ENCODE assay signal across 1 cellular context in the genomic region with DNA sequence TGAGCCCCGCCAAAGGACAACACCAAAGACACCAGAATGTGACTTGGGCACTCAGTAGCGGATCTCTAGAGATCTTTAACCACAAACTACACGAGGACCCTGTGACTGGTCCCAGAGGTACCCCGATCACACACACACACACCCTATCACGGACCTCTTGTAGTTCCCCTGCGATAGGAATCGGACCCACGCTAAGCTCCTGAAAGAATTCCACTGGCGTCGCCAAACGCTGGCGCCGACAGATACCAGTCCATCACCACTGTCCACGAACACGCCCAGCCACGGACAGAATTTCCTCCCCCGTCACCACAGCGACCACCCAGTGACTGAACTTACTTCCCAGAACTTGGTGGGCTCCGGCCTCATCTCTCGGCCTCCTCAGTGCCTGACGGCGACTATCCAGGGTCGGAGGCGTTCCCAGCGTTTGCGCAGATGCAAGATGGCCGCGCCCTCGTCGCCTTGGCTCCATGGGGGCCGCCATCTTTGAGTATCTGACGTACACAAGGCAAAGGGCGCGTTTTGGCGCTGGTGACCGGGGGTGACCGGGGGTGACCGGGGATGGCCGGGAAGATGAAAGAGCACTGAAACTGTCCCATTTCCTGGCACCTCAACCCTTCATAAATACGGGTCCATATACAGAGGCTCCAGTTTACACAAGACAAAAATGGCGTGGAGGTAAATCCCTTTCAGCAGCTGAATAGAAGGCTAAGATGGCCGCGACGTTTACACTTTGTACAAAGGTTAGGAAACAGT.
TF ChIP-seq lines count a peak whose summit lies in the region.

A gene (minus strand): TSS at position 407 of the 753 bp plus-strand sequence. CDS start 4,500 bp downstream, outside the sequence.

TF ChIP-seq in GM12878, 131 proteins besides CTCF, POLR2A, EP300 and RAD21 (continued from another document):
- TF ChIP-seq, protein P1, sequence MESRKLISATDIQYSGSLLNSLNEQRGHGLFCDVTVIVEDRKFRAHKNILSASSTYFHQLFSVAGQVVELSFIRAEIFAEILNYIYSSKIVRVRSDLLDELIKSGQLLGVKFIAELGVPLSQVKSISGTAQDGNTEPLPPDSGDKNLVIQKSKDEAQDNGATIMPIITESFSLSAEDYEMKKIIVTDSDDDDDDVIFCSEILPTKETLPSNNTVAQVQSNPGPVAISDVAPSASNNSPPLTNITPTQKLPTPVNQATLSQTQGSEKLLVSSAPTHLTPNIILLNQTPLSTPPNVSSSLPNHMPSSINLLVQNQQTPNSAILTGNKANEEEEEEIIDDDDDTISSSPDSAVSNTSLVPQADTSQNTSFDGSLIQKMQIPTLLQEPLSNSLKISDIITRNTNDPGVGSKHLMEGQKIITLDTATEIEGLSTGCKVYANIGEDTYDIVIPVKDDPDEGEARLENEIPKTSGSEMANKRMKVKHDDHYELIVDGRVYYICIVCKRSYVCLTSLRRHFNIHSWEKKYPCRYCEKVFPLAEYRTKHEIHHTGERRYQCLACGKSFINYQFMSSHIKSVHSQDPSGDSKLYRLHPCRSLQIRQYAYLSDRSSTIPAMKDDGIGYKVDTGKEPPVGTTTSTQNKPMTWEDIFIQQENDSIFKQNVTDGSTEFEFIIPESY (IDR thresholded peaks at IDR 0.05): 0 out of 2 replicates have a peak, but pooled peaks have one; percentile 6
- TF ChIP-seq, protein P2, sequence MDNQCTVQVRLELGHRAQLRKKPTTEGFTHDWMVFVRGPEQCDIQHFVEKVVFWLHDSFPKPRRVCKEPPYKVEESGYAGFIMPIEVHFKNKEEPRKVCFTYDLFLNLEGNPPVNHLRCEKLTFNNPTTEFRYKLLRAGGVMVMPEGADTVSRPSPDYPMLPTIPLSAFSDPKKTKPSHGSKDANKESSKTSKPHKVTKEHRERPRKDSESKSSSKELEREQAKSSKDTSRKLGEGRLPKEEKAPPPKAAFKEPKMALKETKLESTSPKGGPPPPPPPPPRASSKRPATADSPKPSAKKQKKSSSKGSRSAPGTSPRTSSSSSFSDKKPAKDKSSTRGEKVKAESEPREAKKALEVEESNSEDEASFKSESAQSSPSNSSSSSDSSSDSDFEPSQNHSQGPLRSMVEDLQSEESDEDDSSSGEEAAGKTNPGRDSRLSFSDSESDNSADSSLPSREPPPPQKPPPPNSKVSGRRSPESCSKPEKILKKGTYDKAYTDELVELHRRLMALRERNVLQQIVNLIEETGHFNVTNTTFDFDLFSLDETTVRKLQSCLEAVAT (IDR thresholded peaks at IDR 0.05): no peak
- TF ChIP-seq, protein P3, sequence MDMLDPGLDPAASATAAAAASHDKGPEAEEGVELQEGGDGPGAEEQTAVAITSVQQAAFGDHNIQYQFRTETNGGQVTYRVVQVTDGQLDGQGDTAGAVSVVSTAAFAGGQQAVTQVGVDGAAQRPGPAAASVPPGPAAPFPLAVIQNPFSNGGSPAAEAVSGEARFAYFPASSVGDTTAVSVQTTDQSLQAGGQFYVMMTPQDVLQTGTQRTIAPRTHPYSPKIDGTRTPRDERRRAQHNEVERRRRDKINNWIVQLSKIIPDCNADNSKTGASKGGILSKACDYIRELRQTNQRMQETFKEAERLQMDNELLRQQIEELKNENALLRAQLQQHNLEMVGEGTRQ (IDR thresholded peaks at IDR 0.05; ENCODE audit: borderline replicate concordance, low read depth, low read length): no peak
- no peak; the same call in 1 of the 2 replicates for TF ChIP-seq RB1 (IDR thresholded peaks at IDR 0.05; ENCODE audit: borderline replicate concordance)
- TF ChIP-seq HDGF (IDR thresholded peaks at IDR 0.05): peak; percentile 74; the same call in 1 of the 2 replicates
- TF ChIP-seq PAX5 (IDR thresholded peaks at IDR 0.05; ENCODE audit: borderline replicate concordance, low read depth, low read length): no peak
- peak; percentile 100 for TF ChIP-seq YY1 (IDR thresholded peaks at IDR 0.05; ENCODE audit: low read depth, low read length)
- no peak for TF ChIP-seq BRCA1 (IDR thresholded peaks at IDR 0.05; ENCODE audit: low read depth, low read length)
- peak; percentile 25 for TF ChIP-seq SP1 (IDR thresholded peaks at IDR 0.05; ENCODE audit: low read depth, low read length)
- TF ChIP-seq TCF7 (IDR thresholded peaks at IDR 0.05; ENCODE audit: borderline replicate concordance): no peak
- TF ChIP-seq NR2C2 (IDR thresholded peaks at IDR 0.05; ENCODE audit: borderline replicate concordance, control insufficient read depth, insufficient read length, low read depth): no peak
- TF ChIP-seq MYC (IDR thresholded peaks at IDR 0.05; ENCODE audit: insufficient read depth, insufficient read length, insufficient replicate concordance, low read length, severe bottlenecking): no peak
- no peak for TF ChIP-seq ZSCAN29 (IDR thresholded peaks at IDR 0.05)
- peak; percentile 85; the same call in 1 of the 2 replicates for TF ChIP-seq TARDBP (IDR thresholded peaks at IDR 0.05; ENCODE audit: borderline replicate concordance)
- TF ChIP-seq, protein P4, sequence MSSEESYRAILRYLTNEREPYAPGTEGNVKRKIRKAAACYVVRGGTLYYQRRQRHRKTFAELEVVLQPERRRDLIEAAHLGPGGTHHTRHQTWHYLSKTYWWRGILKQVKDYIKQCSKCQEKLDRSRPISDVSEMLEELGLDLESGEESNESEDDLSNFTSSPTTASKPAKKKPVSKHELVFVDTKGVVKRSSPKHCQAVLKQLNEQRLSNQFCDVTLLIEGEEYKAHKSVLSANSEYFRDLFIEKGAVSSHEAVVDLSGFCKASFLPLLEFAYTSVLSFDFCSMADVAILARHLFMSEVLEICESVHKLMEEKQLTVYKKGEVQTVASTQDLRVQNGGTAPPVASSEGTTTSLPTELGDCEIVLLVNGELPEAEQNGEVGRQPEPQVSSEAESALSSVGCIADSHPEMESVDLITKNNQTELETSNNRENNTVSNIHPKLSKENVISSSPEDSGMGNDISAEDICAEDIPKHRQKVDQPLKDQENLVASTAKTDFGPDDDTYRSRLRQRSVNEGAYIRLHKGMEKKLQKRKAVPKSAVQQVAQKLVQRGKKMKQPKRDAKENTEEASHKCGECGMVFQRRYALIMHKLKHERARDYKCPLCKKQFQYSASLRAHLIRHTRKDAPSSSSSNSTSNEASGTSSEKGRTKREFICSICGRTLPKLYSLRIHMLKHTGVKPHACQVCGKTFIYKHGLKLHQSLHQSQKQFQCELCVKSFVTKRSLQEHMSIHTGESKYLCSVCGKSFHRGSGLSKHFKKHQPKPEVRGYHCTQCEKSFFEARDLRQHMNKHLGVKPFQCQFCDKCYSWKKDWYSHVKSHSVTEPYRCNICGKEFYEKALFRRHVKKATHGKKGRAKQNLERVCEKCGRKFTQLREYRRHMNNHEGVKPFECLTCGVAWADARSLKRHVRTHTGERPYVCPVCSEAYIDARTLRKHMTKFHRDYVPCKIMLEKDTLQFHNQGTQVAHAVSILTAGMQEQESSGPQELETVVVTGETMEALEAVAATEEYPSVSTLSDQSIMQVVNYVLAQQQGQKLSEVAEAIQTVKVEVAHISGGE (CRISPR knock-in tag; IDR thresholded peaks at IDR 0.05): no peak
- TF ChIP-seq SMC3 (IDR thresholded peaks at IDR 0.05; ENCODE audit: borderline replicate concordance, low read length): no peak
- peak; percentile 71 for TF ChIP-seq POLR2AphosphoS5 (IDR thresholded peaks at IDR 0.05; ENCODE audit: low read length)
- TF ChIP-seq NFIC (IDR thresholded peaks at IDR 0.05; ENCODE audit: low read depth, low read length): no peak
- TF ChIP-seq, protein P5, sequence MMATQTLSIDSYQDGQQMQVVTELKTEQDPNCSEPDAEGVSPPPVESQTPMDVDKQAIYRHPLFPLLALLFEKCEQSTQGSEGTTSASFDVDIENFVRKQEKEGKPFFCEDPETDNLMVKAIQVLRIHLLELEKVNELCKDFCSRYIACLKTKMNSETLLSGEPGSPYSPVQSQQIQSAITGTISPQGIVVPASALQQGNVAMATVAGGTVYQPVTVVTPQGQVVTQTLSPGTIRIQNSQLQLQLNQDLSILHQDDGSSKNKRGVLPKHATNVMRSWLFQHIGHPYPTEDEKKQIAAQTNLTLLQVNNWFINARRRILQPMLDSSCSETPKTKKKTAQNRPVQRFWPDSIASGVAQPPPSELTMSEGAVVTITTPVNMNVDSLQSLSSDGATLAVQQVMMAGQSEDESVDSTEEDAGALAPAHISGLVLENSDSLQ (IDR thresholded peaks at IDR 0.05): no peak
- TF ChIP-seq WRNIP1 (IDR thresholded peaks at IDR 0.05; ENCODE audit: borderline replicate concordance, low read depth, low read length): no peak
- TF ChIP-seq GABPA (IDR thresholded peaks at IDR 0.05; ENCODE audit: low read depth): no peak
- no peak for TF ChIP-seq SREBF1 (IDR thresholded peaks at IDR 0.05; ENCODE audit: low read length)
- TF ChIP-seq ZBED1 (IDR thresholded peaks at IDR 0.05; ENCODE audit: borderline replicate concordance): no peak
- no peak for TF ChIP-seq CEBPB (IDR thresholded peaks at IDR 0.05; ENCODE audit: borderline replicate concordance in 1 of 2, low read depth in 2 of 2, low read length in 2 of 2)
- TF ChIP-seq EZH2 (IDR thresholded peaks at IDR 0.05; ENCODE audit: borderline replicate concordance, control insufficient read depth, low read depth, low read length): no peak
- 0 out of 2 replicates have a peak, but pooled peaks have one; percentile 49 for TF ChIP-seq CHD2 (IDR thresholded peaks at IDR 0.05; ENCODE audit: borderline replicate concordance, low read depth, low read length)
- no peak for TF ChIP-seq SMAD5 (IDR thresholded peaks at IDR 0.05; ENCODE audit: low read depth)
- no peak for TF ChIP-seq TCF3 (IDR thresholded peaks at IDR 0.05; ENCODE audit: borderline replicate concordance, insufficient read depth, low read depth, low read length)
- TF ChIP-seq ATF7 (IDR thresholded peaks at IDR 0.05; ENCODE audit: low read depth): 0 out of 2 replicates have a peak, but pooled peaks have one; percentile 9
- peak; percentile 43; the same call in 1 of the 2 replicates for TF ChIP-seq NRF1 (conservative IDR thresholded peaks at IDR 0.05; ENCODE audit: low read depth, low read length)
- no peak for TF ChIP-seq MTA3 (IDR thresholded peaks at IDR 0.05; ENCODE audit: borderline replicate concordance, low read length)
- TF ChIP-seq, protein P6, sequence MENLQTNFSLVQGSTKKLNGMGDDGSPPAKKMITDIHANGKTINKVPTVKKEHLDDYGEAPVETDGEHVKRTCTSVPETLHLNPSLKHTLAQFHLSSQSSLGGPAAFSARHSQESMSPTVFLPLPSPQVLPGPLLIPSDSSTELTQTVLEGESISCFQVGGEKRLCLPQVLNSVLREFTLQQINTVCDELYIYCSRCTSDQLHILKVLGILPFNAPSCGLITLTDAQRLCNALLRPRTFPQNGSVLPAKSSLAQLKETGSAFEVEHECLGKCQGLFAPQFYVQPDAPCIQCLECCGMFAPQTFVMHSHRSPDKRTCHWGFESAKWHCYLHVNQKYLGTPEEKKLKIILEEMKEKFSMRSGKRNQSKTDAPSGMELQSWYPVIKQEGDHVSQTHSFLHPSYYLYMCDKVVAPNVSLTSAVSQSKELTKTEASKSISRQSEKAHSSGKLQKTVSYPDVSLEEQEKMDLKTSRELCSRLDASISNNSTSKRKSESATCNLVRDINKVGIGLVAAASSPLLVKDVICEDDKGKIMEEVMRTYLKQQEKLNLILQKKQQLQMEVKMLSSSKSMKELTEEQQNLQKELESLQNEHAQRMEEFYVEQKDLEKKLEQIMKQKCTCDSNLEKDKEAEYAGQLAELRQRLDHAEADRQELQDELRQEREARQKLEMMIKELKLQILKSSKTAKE (IDR thresholded peaks at IDR 0.05; ENCODE audit: low read depth, poor library complexity, severe bottlenecking): no peak
TF ChIP-seq in GM12878: peak in this region for 32.
